In genomic region chr5:168969341-168969863, GRCh38 we compare ENCODE assay signal across 26 cellular contexts.
"Had no signal": no experiment of that assay in that cellular context is flagged by ENCODE, and none has a peak within 500 bp of the region (broad histone marks: within the 10 kb centered on the region; RNA-seq: fewer than 3 reads in every experiment).

No MANE protein-coding gene starts in this region.

- H3K9me2 ChIP-seq: SK-N-SH had no signal

- H3K4me2 ChIP-seq: KMS-11, SK-N-SH had no signal

- H3K4me1 ChIP-seq: Peyer's patch, SJCRH30 had no signal

- H3K9ac ChIP-seq: KMS-11, SK-N-SH had no signal

- H3K9me3 ChIP-seq: Peyer's patch, SJCRH30, SK-N-SH had no signal

- H3K36me3 ChIP-seq: Peyer's patch, SJCRH30, WERI-Rb-1 had no signal

- H3K27me3 ChIP-seq: Peyer's patch, SJCRH30 had no signal

- DNase-seq: activated CD4-positive, alpha-beta memory T cell treated with anti-CD3 and anti-CD28 coated beads, Interleukin-2, amount 10 ng/mL, durations not matched to agents 7 days and 5 days; activated CD4-positive, alpha-beta T cell treated with anti-CD3 and anti-CD28 coated beads for 36 hours; activated CD4-positive, alpha-beta T cell treated with anti-CD3 and anti-CD28 coated beads, Interleukin-2, amount 50 U/mL, for 1 hour; activated gamma-delta T cell treated with Interleukin-2 at 50 U/mL for 16 hours; activated naive CD4-positive, alpha-beta T cell treated with anti-CD3 and anti-CD28 coated beads, Interleukin-2, amount 10 ng/mL, durations not matched to agents 7 days and 5 days; activated naive CD8-positive, alpha-beta T cell treated with anti-CD3 and anti-CD28 coated beads for 36 hours; activated T-cell treated with anti-CD3 and anti-CD28 coated beads for 4 hours; activated T-cell treated with anti-CD3 and anti-CD28 coated beads, Interleukin-2, amount 50 U/mL, for 48 hours; MV-4-11; NCI-H1092 treated with DMSO at 0.1 percent for 48 hours; NCI-H1417 treated with DMSO at 0.1 percent for 48 hours; NCI-H1694; NCI-H2029; NCI-H226; NCI-H510A; NCI-H526 treated with DMSO at 0.1 percent for 48 hours; NCI-H82; NK-92 treated with Interleukin-12 subunit alpha and Interleukin-12 subunit beta, amount 100 ng/mL, for 24 hours; Peyer's patch; Right ventricle myocardium superior; SJCRH30; SK-N-SH; T-helper 1 cell; WERI-Rb-1 had no signal

- H3K27ac ChIP-seq: KMS-11, Peyer's patch, RWPE1, SJCRH30, WERI-Rb-1 had no signal

- H3K4me3 ChIP-seq: Peyer's patch, SJCRH30 had no signal
